In the genomic region with DNA sequence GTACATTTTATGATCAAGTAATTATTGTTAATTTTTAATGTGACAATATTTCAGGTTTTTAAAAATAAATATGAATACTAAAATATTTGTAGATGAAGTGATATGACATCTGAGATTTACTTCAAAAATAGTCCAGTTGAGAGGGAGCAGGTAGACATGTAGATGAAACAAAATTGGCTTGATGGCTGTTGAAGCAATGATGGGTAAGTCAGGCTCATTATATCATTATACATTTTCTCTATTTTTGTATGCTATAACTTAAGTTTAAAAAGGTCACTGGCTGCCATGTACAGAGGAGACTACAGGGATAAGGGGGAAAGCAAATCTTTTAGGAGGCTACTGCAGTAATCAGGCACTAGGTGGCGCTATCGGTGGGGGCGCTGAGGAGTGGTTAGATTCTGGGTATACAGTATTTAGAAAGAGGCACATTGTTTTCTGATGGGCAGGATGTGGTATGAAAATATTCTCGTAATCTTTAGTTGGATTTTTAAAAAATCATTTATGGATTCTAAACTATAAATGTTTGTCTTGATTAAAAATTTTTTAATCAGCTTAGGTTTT, we compare ENCODE assay signal across 9 cellular contexts.
DNase-seq lines count a peak whose midpoint lies in the region; ATAC-seq and TF ChIP-seq lines count a peak whose summit lies in the region.
"Had no signal": no experiment of that assay in that cellular context is flagged by ENCODE, and none has a peak within 500 bp of the region (broad histone marks: within the 10 kb centered on the region; RNA-seq: fewer than 3 reads in every experiment).

No MANE protein-coding gene starts in this region.

- POLR2A ChIA-PET in activated CD8-positive, alpha-beta T cell treated with anti-CD3 and anti-CD28 coated beads for 36 hours (lab: Charles Lee): interaction anchor here (0.7 kb wide), 1 partner anchor 8 kb away, joined by 3 read pairs; no protein-coding TSS in a partner anchor

- H3K36me3 ChIP-seq in tibial nerve: peaks cover 0 to 6% (median 0%) of the 10 kb centered on the region in 3 donors

- no peaks in the 10 kb centered on the region for H3K27me3 ChIP-seq in tibial nerve

- CTCF ChIA-PET in activated CD8-positive, alpha-beta T cell treated with anti-CD3 and anti-CD28 coated beads for 36 hours (lab: Charles Lee): interaction anchor here (0.6 to 2.4 kb wide), 17 partner anchors 9 to 830 kb away, joined by 3 to 15 read pairs (median 3); no protein-coding TSS in a partner anchor

- TF ChIP-seq CTCF in activated CD8-positive, alpha-beta T cell treated with anti-CD3 and anti-CD28 coated beads for 36 hours (IDR thresholded peaks at IDR 0.05): peak; percentile 78
- TF ChIP-seq CTCF in nephron (IDR thresholded peaks at IDR 0.05; ENCODE audit: unreplicated experiment in 3 of 3): peak; percentile 62 to 74 (median 65)
- peak; percentile 47 to 64 (median 56) for TF ChIP-seq CTCF in tibial nerve (IDR thresholded peaks at IDR 0.05)

- WGBS in tibial nerve, 2 donors: 26 to 33% methylated on average over 4 of the region's 4 CpGs

- no peak overlapping the region for H3K27ac Mint-ChIP-seq in activated CD8-positive, alpha-beta T cell treated with anti-CD3 and anti-CD28 coated beads for 36 hours
- peak overlapping the region in 1 of 3 experiments; percentile 22 for H3K27ac Mint-ChIP-seq in nephron

- DNase-seq in CD1c-positive myeloid dendritic cell (ENCODE audit: extremely low spot score) (peak; percentile 72), NCI-H526 (lab: John Stamatoyannopoulos, UW) (peak; percentile 54 to 78), epidermal melanocyte (ENCODE audit: insufficient read length, low spot score) (peak; percentile 42), tibial nerve (ENCODE audit: low spot score in 2 of 2) (no peak)
- DNase-seq in activated CD8-positive, alpha-beta T cell treated with anti-CD3 and anti-CD28 coated beads for 36 hours: peak; percentile 78

- H3K9me3 Mint-ChIP-seq in activated CD8-positive, alpha-beta T cell treated with anti-CD3 and anti-CD28 coated beads for 36 hours: no peaks in the 10 kb centered on the region
- H3K9me3 Mint-ChIP-seq in nephron: peaks cover 3% of the 10 kb centered on the region

- H3K4me1 ChIP-seq in tibial nerve: peaks cover 0 to 27% (median under 1%) of the 10 kb centered on the region in 4 donors

- intact Hi-C loops in activated CD8-positive, alpha-beta T cell treated with anti-CD3 and anti-CD28 coated beads for 36 hours (cut with micrococcal nuclease): no loop called here

- no peak overlapping the region for H3K4me3 ChIP-seq in tibial nerve
- H3K4me3 ChIP-seq: SK-N-MC had no signal

- H3K36me3 Mint-ChIP-seq in activated CD8-positive, alpha-beta T cell treated with anti-CD3 and anti-CD28 coated beads for 36 hours (ENCODE audit: low read depth): no peaks in the 10 kb centered on the region
- peaks cover 42% of the 10 kb centered on the region for H3K36me3 Mint-ChIP-seq in nephron (ENCODE audit: low read depth)

- peak; percentile 89 for ATAC-seq in GM19025 (IDR thresholded peaks at IDR 0.05; ENCODE audit: low read depth, unreplicated experiment)
- ATAC-seq in HG03196 (IDR thresholded peaks at IDR 0.05; ENCODE audit: unreplicated experiment): peak; percentile 95
- peak; percentile 65 for ATAC-seq in activated CD8-positive, alpha-beta T cell treated with anti-CD3 and anti-CD28 coated beads for 36 hours

- no peak overlapping the region for H3K4me3 Mint-ChIP-seq in activated CD8-positive, alpha-beta T cell treated with anti-CD3 and anti-CD28 coated beads for 36 hours
- H3K4me3 Mint-ChIP-seq in nephron: no peak overlapping the region

- no peak for TF ChIP-seq EP300 in tibial nerve (IDR thresholded peaks at IDR 0.05)

- peaks cover 9% of the 10 kb centered on the region for H3K27me3 Mint-ChIP-seq in activated CD8-positive, alpha-beta T cell treated with anti-CD3 and anti-CD28 coated beads for 36 hours
- H3K27me3 Mint-ChIP-seq in nephron (ENCODE audit: low read depth): no peaks in the 10 kb centered on the region

- H3K9me3 ChIP-seq in tibial nerve: no peaks in the 10 kb centered on the region

- no peak overlapping the region for H3K27ac ChIP-seq in tibial nerve
- H3K27ac ChIP-seq: SK-N-MC had no signal

- no peak for TF ChIP-seq POLR2A in tibial nerve (IDR thresholded peaks at IDR 0.05)

- H3K4me1 Mint-ChIP-seq in activated CD8-positive, alpha-beta T cell treated with anti-CD3 and anti-CD28 coated beads for 36 hours (ENCODE audit: low read depth): no peaks in the 10 kb centered on the region
- peaks cover 27% of the 10 kb centered on the region for H3K4me1 Mint-ChIP-seq in nephron

Comparison
In these comparisons a context has a peak if more than half of its experiments do, and no peak if none do; other contexts are left out.
1. DNase-seq: peak in CD1c-positive myeloid dendritic cell (single experiment), NCI-H526 (2 of 2), activated CD8-positive, alpha-beta T cell treated with anti-CD3 and anti-CD28 coated beads for 36 hours (single experiment) and epidermal melanocyte (single experiment); none in tibial nerve (0 of 2).
2. Peak in every context shown above with its lines, with median percentiles within 50 percentile points of each other: ATAC-seq and CTCF ChIP-seq.